In the genomic region with DNA sequence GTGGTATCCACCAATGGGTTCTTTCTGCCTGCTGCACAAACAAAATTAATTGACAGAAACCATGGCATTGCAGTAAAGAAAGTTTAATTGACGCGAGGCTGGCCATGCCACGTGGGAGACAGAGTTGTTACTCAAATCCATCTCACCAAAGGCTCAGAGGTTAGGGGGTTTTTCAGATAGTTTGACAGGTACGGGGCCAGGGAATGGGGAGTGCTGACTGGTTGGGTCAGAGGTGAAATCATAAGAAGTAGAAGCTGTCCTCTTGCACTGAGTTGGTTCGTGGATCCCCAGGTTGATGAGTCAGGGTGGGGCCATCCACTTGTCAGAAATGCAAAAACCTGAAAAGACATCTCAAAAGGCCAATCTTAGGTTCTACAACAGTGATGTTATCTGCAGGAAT, we compare ENCODE assay signal across 10 cellular contexts. TPM values are rescaled to one million over a fixed set of nuclear protein-coding genes. Genes with fewer than 3 reads are reported as not detected.
DNase-seq lines count a peak whose midpoint lies in the region; ATAC-seq and TF ChIP-seq lines count a peak whose summit lies in the region.
"Had no signal": no experiment of that assay in that cellular context is flagged by ENCODE, and none has a peak within 500 bp of the region (broad histone marks: within the 10 kb centered on the region; RNA-seq: fewer than 3 reads in every experiment).

No MANE protein-coding gene starts in this region.

- H3K27ac Mint-ChIP-seq in dendritic cell treated with granulocyte-macrophage colony-stimulating factor and Interleukin-4, amounts not matched to agents 40 ng/mL and 50 ng/mL, for 4 days: peak overlapping the region; percentile 13

- H3K27ac ChIP-seq in Panc1 (ENCODE audit: low read length): peak overlapping the region; percentile 94

- BruUV-seq in Panc1 (replicated peaks; lab: Mats Ljungman, UMichigan): no TSS peak

- H3K36me3 ChIP-seq in Panc1 (ENCODE audit: control insufficient read depth, insufficient read depth, low read length): no peaks in the 10 kb centered on the region

- peaks cover 19% of the 10 kb centered on the region for H3K36me3 Mint-ChIP-seq in dendritic cell treated with granulocyte-macrophage colony-stimulating factor and Interleukin-4, amounts not matched to agents 40 ng/mL and 50 ng/mL, for 4 days (ENCODE audit: low read depth)

- POLR2A ChIA-PET in Panc1 (lab: Charles Lee): no interaction called here

- H3K9me3 Mint-ChIP-seq in dendritic cell treated with granulocyte-macrophage colony-stimulating factor and Interleukin-4, amounts not matched to agents 40 ng/mL and 50 ng/mL, for 4 days: no peaks in the 10 kb centered on the region

- intact Hi-C loops in Panc1 (cut with micrococcal nuclease; ENCODE audit: unreplicated experiment): loop anchor here (5.0 kb wide), 2 partner anchors 36 to 51 kb away; no protein-coding TSS in a partner anchor
- intact Hi-C loops in dendritic cell treated with granulocyte-macrophage colony-stimulating factor and Interleukin-4, amounts not matched to agents 40 ng/mL and 50 ng/mL, for 4 days (cut with micrococcal nuclease): no loop called here

- no peak for TF ChIP-seq CTCF in Panc1 (IDR thresholded peaks at IDR 0.05)

- H3K4me1 Mint-ChIP-seq in dendritic cell treated with granulocyte-macrophage colony-stimulating factor and Interleukin-4, amounts not matched to agents 40 ng/mL and 50 ng/mL, for 4 days (ENCODE audit: low read depth): peaks cover 26% of the 10 kb centered on the region

- no peaks in the 10 kb centered on the region for H3K27me3 Mint-ChIP-seq in dendritic cell treated with granulocyte-macrophage colony-stimulating factor and Interleukin-4, amounts not matched to agents 40 ng/mL and 50 ng/mL, for 4 days

- in situ Hi-C loops in Panc1 (cut with HindIII; ENCODE audit: low pct_unique_long_range_greater_than_20kb, low sequenced_read_pairs): no loop called here

- no peak overlapping the region for H3K4me3 Mint-ChIP-seq in dendritic cell treated with granulocyte-macrophage colony-stimulating factor and Interleukin-4, amounts not matched to agents 40 ng/mL and 50 ng/mL, for 4 days

- H3K4me3 ChIP-seq in Panc1 (ENCODE audit: low read depth in 2 of 2, low read length in 2 of 2): no peak overlapping the region

- H3K27me3 ChIP-seq in Panc1 (ENCODE audit: control insufficient read depth, insufficient read depth, low read length): no peaks in the 10 kb centered on the region

- no peaks in the 10 kb centered on the region for H3K9me3 ChIP-seq in Panc1 (ENCODE audit: control insufficient read depth, insufficient read depth, low read depth, low read length)

- CTCF ChIA-PET in Panc1 (lab: Charles Lee): no interaction called here

- H3K4me1 ChIP-seq in Panc1 (ENCODE audit: control insufficient read depth, insufficient read depth, low read length): peaks cover 5% of the 10 kb centered on the region

- DNase-seq in ELR (ENCODE audit: low read depth) (peak; percentile 8), Panc1 (ENCODE audit: low read depth, low spot score) (no peak), NCI-H1092 (lab: John Stamatoyannopoulos, UW) (no peak), HuH-7.5 (ENCODE audit: low spot score) (no peak)
- peak; percentile 5 to 8 for DNase-seq in stimulated activated CD4-positive, alpha-beta T cell treated with anti-CD3 and anti-CD28 coated beads, Interleukin-12 subunit alpha, Interleukin-12 subunit beta, amount 100 ng/mL, for 24 hours (ENCODE audit: low read depth in 2 of 2)
- DNase-seq: kidney, NCI-H226 had no signal

- no peak for ATAC-seq in Panc1
- ATAC-seq in HG03442 (IDR thresholded peaks at IDR 0.05; ENCODE audit: unreplicated experiment): no peak
- ATAC-seq in HG03095 (IDR thresholded peaks at IDR 0.05; ENCODE audit: unreplicated experiment): no peak

RNA-seq across cellular contexts. Expression of gene TBCE, which starts 0.9 kb away (rescaled TPM):
- total RNA-seq in Panc1 (2021; ENCODE audit: unreplicated experiment): 72.0 TPM
- polyA plus RNA-seq in Panc1 (2012; ENCODE audit: insufficient read length): 56.0 TPM

RNA-seq across cellular contexts. Expression of gene GGPS1, which starts 37.9 kb away (rescaled TPM):
- 60.6 TPM for total RNA-seq in Panc1 (2021; ENCODE audit: unreplicated experiment)
- 35.4 TPM for polyA plus RNA-seq in Panc1 (2012; ENCODE audit: insufficient read length)

RNA-seq across cellular contexts. Expression of gene ARID4B, which starts 38.3 kb away (rescaled TPM):
- 37.5 TPM for total RNA-seq in Panc1 (2021; ENCODE audit: unreplicated experiment)
- polyA plus RNA-seq in Panc1 (2012; ENCODE audit: insufficient read length): 17.7 TPM

Comparison
In these comparisons a context has a peak if more than half of its experiments do, and no peak if none do; other contexts are left out.
1. DNase-seq: peak in ELR (single experiment) and stimulated activated CD4-positive, alpha-beta T cell treated with anti-CD3 and anti-CD28 coated beads, Interleukin-12 subunit alpha, Interleukin-12 subunit beta, amount 100 ng/mL, for 24 hours (2 of 2); none in Panc1 (single experiment), NCI-H1092 (single experiment) and HuH-7.5 (single experiment).